In the genomic region with DNA sequence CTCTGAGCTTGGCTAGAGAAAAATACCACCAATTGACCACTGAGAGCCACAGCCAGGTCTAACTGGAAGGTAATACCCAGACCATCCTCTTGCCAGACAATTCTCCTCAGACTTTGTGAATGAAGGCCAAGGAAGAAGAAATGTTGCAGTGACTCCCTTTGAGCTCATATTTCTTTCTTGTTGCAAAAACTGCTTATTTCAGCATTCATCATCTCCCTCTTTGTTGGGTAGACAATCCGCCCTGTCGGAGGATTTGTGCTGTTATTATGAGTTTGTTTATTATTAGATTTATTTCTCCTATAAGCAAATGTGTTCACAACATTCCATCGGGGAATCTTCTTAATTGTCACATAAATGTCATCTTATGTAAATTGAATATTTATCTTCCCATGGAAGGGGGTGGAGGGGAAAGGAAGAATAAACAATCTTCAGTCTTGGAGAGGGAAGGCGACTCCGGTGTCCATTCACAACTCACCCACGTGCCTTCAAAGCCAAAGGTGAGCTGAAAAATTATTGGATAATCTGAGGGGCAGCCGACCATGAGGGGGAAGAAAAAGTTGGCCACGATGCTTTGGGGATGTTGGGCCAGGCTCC, we compare ENCODE assay signal across 8 cellular contexts. TPM values are rescaled to one million over a fixed set of nuclear protein-coding genes. Genes with fewer than 3 reads are reported as not detected.
DNase-seq lines count a peak whose midpoint lies in the region; ATAC-seq, FAIRE-seq and TF ChIP-seq lines count a peak whose summit lies in the region.

No MANE protein-coding gene starts in this region.

- H3K4me2 ChIP-seq in neural progenitor cell: peak overlapping the region; percentile 95

- no peak for FAIRE-seq in GM12891 (lab: Jason Lieb, UNC)

- intact Hi-C loops in CD4-positive, alpha-beta T cell (cut with DNase I, micrococcal nuclease): loop anchor here (1.0 to 10.0 kb wide), 6 partner anchors 57 to 381 kb away; a partner anchor contains a TSS

- H3F3A ChIP-seq in neural progenitor cell (ENCODE audit: low read depth): peaks cover 50% of the 10 kb centered on the region

- H3K9me3 ChIP-seq in CD4-positive, alpha-beta T cell (ENCODE audit: control insufficient read depth, low read length): no peaks in the 10 kb centered on the region
- no peaks in the 10 kb centered on the region for H3K9me3 ChIP-seq in NT2/D1 (ENCODE audit: insufficient read depth, low read length)
- no peaks in the 10 kb centered on the region for H3K9me3 ChIP-seq in neural progenitor cell (ENCODE audit: low read depth)

- no peaks in the 10 kb centered on the region for H3K9me3 Mint-ChIP-seq in CD4-positive, alpha-beta T cell
- H3K9me3 Mint-ChIP-seq in effector memory CD8-positive, alpha-beta T cell: no peaks in the 10 kb centered on the region
- peaks cover 3% of the 10 kb centered on the region for H3K9me3 Mint-ChIP-seq in neural progenitor cell

- no peak for DNase-seq in CD4-positive, alpha-beta T cell
- DNase-seq in NT2/D1 (ENCODE audit: low read depth, low spot score) (no peak), neural progenitor cell (ENCODE audit: low spot score) (no peak), NCI-H1048 (lab: John Stamatoyannopoulos, UW) (no peak), HuH-7 (ENCODE audit: low spot score) (no peak), GM12891 (ENCODE audit: insufficient read length, low spot score) (no peak), NOMO-1 treated with DMSO at 0.1 percent for 48 hours (lab: John Stamatoyannopoulos, UW; ENCODE audit: unreplicated experiment) (no peak)
- DNase-seq in effector memory CD8-positive, alpha-beta T cell: no peak

- peak overlapping the region; percentile 99 for H3K27ac ChIP-seq in CD4-positive, alpha-beta T cell (ENCODE audit: low read depth, low read length)
- H3K27ac ChIP-seq in neural progenitor cell: no peak overlapping the region

- no peaks in the 10 kb centered on the region for H3K36me3 ChIP-seq in NT2/D1 (ENCODE audit: insufficient read depth, insufficient read length, low read length)
- no peaks in the 10 kb centered on the region for H3K36me3 ChIP-seq in neural progenitor cell

- POLR2A ChIA-PET in CD4-positive, alpha-beta T cell (lab: Charles Lee): interaction anchor here (0.6 to 10.9 kb wide), 16 partner anchors 11 to 381 kb away, joined by 3 to 164 read pairs (median 8); a partner anchor contains a TSS

- no peak for TF ChIP-seq CTCF in CD4-positive, alpha-beta T cell (IDR thresholded peaks at IDR 0.05)
- TF ChIP-seq CTCF in neural progenitor cell (IDR thresholded peaks at IDR 0.05): no peak

- H3K4me3 ChIP-seq in NT2/D1 (ENCODE audit: insufficient read length, low read depth) (peak overlapping the region; percentile 42), neural progenitor cell (peak overlapping the region; percentile 67)

- H3K27me3 Mint-ChIP-seq in CD4-positive, alpha-beta T cell: no peaks in the 10 kb centered on the region
- no peaks in the 10 kb centered on the region for H3K27me3 Mint-ChIP-seq in effector memory CD8-positive, alpha-beta T cell
- H3K27me3 Mint-ChIP-seq in neural progenitor cell (ENCODE audit: insufficient read depth, low read depth): peaks cover 33% of the 10 kb centered on the region

- H3K9ac ChIP-seq in NT2/D1 (ENCODE audit: insufficient read length, low read depth): peak overlapping the region; percentile 80
- H3K9ac ChIP-seq in neural progenitor cell: no peak overlapping the region

- peaks cover 22% of the 10 kb centered on the region for H3K4me1 Mint-ChIP-seq in CD4-positive, alpha-beta T cell (ENCODE audit: low read depth)
- H3K4me1 Mint-ChIP-seq in effector memory CD8-positive, alpha-beta T cell (ENCODE audit: low read depth in 2 of 2): peaks cover 10 to 11% of the 10 kb centered on the region in 2 donors
- peaks cover 19% of the 10 kb centered on the region for H3K4me1 Mint-ChIP-seq in neural progenitor cell

- H2AFZ ChIP-seq in neural progenitor cell (replicated peaks): no peak overlapping the region

- peak overlapping the region; percentile 100 for H3K27ac Mint-ChIP-seq in CD4-positive, alpha-beta T cell
- peak overlapping the region; percentile 99 for H3K27ac Mint-ChIP-seq in effector memory CD8-positive, alpha-beta T cell
- no peak overlapping the region for H3K27ac Mint-ChIP-seq in neural progenitor cell

- H3K27me3 ChIP-seq in CD4-positive, alpha-beta T cell (ENCODE audit: control insufficient read depth, insufficient read depth, low read length): no peaks in the 10 kb centered on the region
- no peaks in the 10 kb centered on the region for H3K27me3 ChIP-seq in NT2/D1 (ENCODE audit: insufficient read depth, insufficient read length)
- H3K27me3 ChIP-seq in neural progenitor cell: peaks cover 60% of the 10 kb centered on the region

- H3K4me1 ChIP-seq in NT2/D1 (ENCODE audit: insufficient read depth, insufficient read length) (no peaks in the 10 kb centered on the region), neural progenitor cell (peaks cover 15% of the 10 kb centered on the region)

- peaks cover 32% of the 10 kb centered on the region for H3K36me3 Mint-ChIP-seq in CD4-positive, alpha-beta T cell (ENCODE audit: low read depth)
- peaks cover 51% of the 10 kb centered on the region for H3K36me3 Mint-ChIP-seq in effector memory CD8-positive, alpha-beta T cell (ENCODE audit: insufficient read depth)
- no peaks in the 10 kb centered on the region for H3K36me3 Mint-ChIP-seq in neural progenitor cell

- no peak for ATAC-seq in CD4-positive, alpha-beta T cell (ENCODE audit: poor library complexity)
- ATAC-seq in effector memory CD8-positive, alpha-beta T cell (replicated peaks): no peak

- peak overlapping the region; percentile 95 for H3K4me3 Mint-ChIP-seq in CD4-positive, alpha-beta T cell
- peak overlapping the region; percentile 93 to 94 for H3K4me3 Mint-ChIP-seq in effector memory CD8-positive, alpha-beta T cell
- H3K4me3 Mint-ChIP-seq in neural progenitor cell: peak overlapping the region; percentile 82

- TF ChIP-seq POLR2A in GM12891 (IDR thresholded peaks at IDR 0.05; ENCODE audit: low read depth, low read length): no peak

- no peaks in the 10 kb centered on the region for H3K79me2 ChIP-seq in neural progenitor cell (ENCODE audit: low read depth)

- CTCF ChIA-PET in CD4-positive, alpha-beta T cell (lab: Charles Lee): interaction anchor here (1.1 to 2.5 kb wide), 5 partner anchors 13 to 215 kb away, joined by 3 to 15 read pairs (median 3); a partner anchor contains a TSS

- H4K20me1 ChIP-seq in neural progenitor cell (ENCODE audit: low read depth): peaks cover 9% of the 10 kb centered on the region

TF ChIP-seq in GM12891, 5 proteins besides CTCF, POLR2A, EP300 and RAD21:
- no peak for TF ChIP-seq POU2F2 (IDR thresholded peaks at IDR 0.05; ENCODE audit: low read depth, low read length)
- TF ChIP-seq PAX5 (IDR thresholded peaks at IDR 0.05; ENCODE audit: insufficient read depth, low read length, severe bottlenecking): no peak
- no peak for TF ChIP-seq POLR2AphosphoS5 (IDR thresholded peaks at IDR 0.05; ENCODE audit: low read depth, low read length)
- no peak for TF ChIP-seq TAF1 (IDR thresholded peaks at IDR 0.05; ENCODE audit: low read depth, low read length)
- no peak for TF ChIP-seq SPI1 (IDR thresholded peaks at IDR 0.05; ENCODE audit: low read depth, low read length)

RNA-seq across cellular contexts. Expression of a gene that starts 1.8 kb away (rescaled TPM):
- total RNA-seq in CD4-positive, alpha-beta T cell: 100 to 1,000 TPM; 120 to 124 TPM
- total RNA-seq in neural progenitor cell (ENCODE audit: low replicate concordance): 1.7 and 2.3 TPM in 2 replicates
- 19.6 TPM for polyA plus RNA-seq in GM12891 (2012; ENCODE audit: low read depth, missing spikeins)

Comparison
In these comparisons a context has a peak if more than half of its experiments do, and no peak if none do; other contexts are left out.
1. RNA of a gene that starts 1.8 kb away (total RNA-seq): 120 to 124 TPM in CD4-positive, alpha-beta T cell; 1.7 to 2.3 TPM in neural progenitor cell; every median in the first group is over 10 times any median in the second.
2. Peak in every context shown above with its lines, with median percentiles within 50 percentile points of each other: H3K4me3 Mint-ChIP-seq.